8 cellular contexts compared by ENCODE assay signal in the genomic region with DNA sequence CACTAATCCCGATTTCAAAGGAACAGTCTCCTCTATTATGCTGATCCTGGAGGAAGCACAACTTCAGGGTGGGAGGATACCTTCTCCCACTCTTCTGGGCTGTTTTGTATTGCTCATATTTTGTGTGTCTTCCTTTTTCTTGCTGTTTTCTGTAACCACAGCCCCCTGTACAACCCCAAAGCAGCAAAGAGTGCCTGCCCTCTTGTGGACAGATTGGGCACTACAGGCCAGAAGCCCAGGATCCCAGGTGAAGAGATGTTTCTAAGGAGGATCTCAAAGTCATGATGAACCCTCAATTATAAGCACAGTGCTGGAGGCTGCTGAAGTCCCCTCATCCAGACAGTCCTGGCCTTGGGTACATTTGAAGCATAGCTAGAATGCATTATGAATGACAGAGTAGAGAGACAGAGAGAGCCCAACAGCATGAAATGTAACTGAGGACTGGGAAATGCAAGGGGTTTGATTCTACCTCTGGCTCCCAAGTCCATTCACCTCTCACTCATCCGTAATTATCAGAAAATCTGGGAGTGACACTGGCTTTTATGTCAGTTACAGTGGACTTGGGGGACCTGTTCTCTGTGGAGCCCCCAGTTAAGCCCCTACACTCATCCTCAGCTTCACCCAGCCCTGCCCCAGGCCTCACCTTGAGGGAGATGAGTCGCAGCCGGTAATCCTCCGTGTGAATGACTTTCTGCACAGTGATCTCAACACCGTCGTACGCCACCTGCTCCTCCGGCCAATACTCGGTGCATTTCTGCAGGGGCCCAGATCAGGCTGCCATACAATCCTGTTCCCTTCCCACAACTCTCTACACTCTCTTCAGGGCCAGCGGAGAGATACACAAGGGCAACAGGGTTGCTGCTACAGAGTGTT. TPM values are rescaled to one million over a fixed set of nuclear protein-coding genes. Genes with fewer than 3 reads are reported as not detected.
A peak's percentile ranks its signal among the peaks of the same experiment; 100 is the strongest.
DNase-seq lines count a peak whose midpoint lies in the region; ATAC-seq and TF ChIP-seq lines count a peak whose summit lies in the region.

No MANE protein-coding gene starts in this region.

- H3K9me3 ChIP-seq in esophagus squamous epithelium (no peaks in the 10 kb centered on the region), neural cell (ENCODE audit: low read length) (no peaks in the 10 kb centered on the region), testis (no peaks in the 10 kb centered on the region)

- no peaks in the 10 kb centered on the region for H3K9me2 ChIP-seq in neural cell (ENCODE audit: insufficient read depth, low read length)

- WGBS in esophagus squamous epithelium, 2 donors, result 48 to 57% methylated on average over 10 to 11 of the region's 11 CpGs
- 71 to 80% methylated on average over 11 of the region's 11 CpGs for WGBS in testis, 2 donors

- DNase-seq in ELR (ENCODE audit: low read depth) (peak; percentile 48), HCEC 1CT (peak; percentile 11), NOMO-1 (lab: John Stamatoyannopoulos, UW; ENCODE audit: unreplicated experiment in 2 of 2) (peak; percentile 24 to 36), activated T-cell treated with anti-CD3 and anti-CD28 coated beads for 24 hours (ENCODE audit: low read depth) (peak; percentile 60), esophagus squamous epithelium (lab: John Stamatoyannopoulos, UW) (no peak), testis (peak; percentile 78)

- no peaks in the 10 kb centered on the region for H3K36me3 ChIP-seq in esophagus squamous epithelium
- no peaks in the 10 kb centered on the region for H3K36me3 ChIP-seq in neural cell (ENCODE audit: insufficient read depth, low read length)
- no peaks in the 10 kb centered on the region for H3K36me3 ChIP-seq in testis (ENCODE audit: low read depth, missing control alignments)

- H3K79me2 ChIP-seq in neural cell (replicated peaks; ENCODE audit: insufficient read depth, low read length), result no peaks in the 10 kb centered on the region

- TF ChIP-seq POLR2A in esophagus squamous epithelium (IDR thresholded peaks at IDR 0.05) (no peak), testis (IDR thresholded peaks at IDR 0.05) (no peak)

- H3K4me1 ChIP-seq in esophagus squamous epithelium (peaks cover 0 to 6% (median 0%) of the 10 kb centered on the region in 3 donors), testis (no peaks in the 10 kb centered on the region)

- H3K4me3 ChIP-seq in esophagus squamous epithelium, result no peak overlapping the region
- H3K4me3 ChIP-seq in neural cell (ENCODE audit: low read length), result no peak overlapping the region
- no peak overlapping the region for H3K4me3 ChIP-seq in testis

- H3K27me3 ChIP-seq in esophagus squamous epithelium, result peaks cover 0 to 24% (median 0%) of the 10 kb centered on the region in 4 donors
- no peaks in the 10 kb centered on the region for H3K27me3 ChIP-seq in neural cell (ENCODE audit: insufficient read depth, low read depth, low read length)
- no peaks in the 10 kb centered on the region for H3K27me3 ChIP-seq in testis

- H3F3A ChIP-seq in neural cell (ENCODE audit: insufficient read depth, low read length, poor library complexity, severe bottlenecking), result no peaks in the 10 kb centered on the region

- peak; percentile 80 to 98 (median 90) for TF ChIP-seq CTCF in esophagus squamous epithelium (IDR thresholded peaks at IDR 0.05)
- peak; percentile 91 for TF ChIP-seq CTCF in neural cell (IDR thresholded peaks at IDR 0.05; ENCODE audit: poor library complexity, severe bottlenecking)
- peak; percentile 84 to 97 (median 91) for TF ChIP-seq CTCF in testis (IDR thresholded peaks at IDR 0.05)

- no peak for ATAC-seq in HG03520 (IDR thresholded peaks at IDR 0.05; ENCODE audit: unreplicated experiment)

- TF ChIP-seq EP300 in neural cell (conservative IDR thresholded peaks at IDR 0.05; ENCODE audit: poor library complexity, severe bottlenecking), result no peak

- H2AFZ ChIP-seq in neural cell (ENCODE audit: low read depth, low read length), result no peak overlapping the region

- TF ChIP-seq RAD21 in neural cell (conservative IDR thresholded peaks at IDR 0.05), result peak; percentile 79

- H3K9ac ChIP-seq in neural cell (ENCODE audit: low read length), result no peak overlapping the region

- H3K27ac ChIP-seq in esophagus squamous epithelium, result no peak overlapping the region
- no peak overlapping the region for H3K27ac ChIP-seq in neural cell (ENCODE audit: low read length)
- H3K27ac ChIP-seq in testis, result no peak overlapping the region

- H4K20me1 ChIP-seq in neural cell (ENCODE audit: insufficient read depth), result no peaks in the 10 kb centered on the region

- intact Hi-C loops in esophagus squamous epithelium (cut with DNase I) (no loop called here), testis (cut with DNase I; ENCODE audit: low total_unique reads) (no loop called here)

- no peak overlapping the region for H3K4me2 ChIP-seq in neural cell (ENCODE audit: low read length)

TF ChIP-seq in neural cell, 6 proteins besides CTCF, POLR2A, EP300 and RAD21:
- peak; percentile 91 for TF ChIP-seq SMC3 (conservative IDR thresholded peaks at IDR 0.05; ENCODE audit: poor library complexity)
- no peak for TF ChIP-seq TAF1 (IDR thresholded peaks at IDR 0.05; ENCODE audit: low read depth)
TF ChIP-seq in neural cell: peak in this region for 1.

RNA-seq across cellular contexts. Expression of a gene that starts 6.2 kb away (rescaled TPM):
- total RNA-seq in esophagus squamous epithelium (under 1 TPM in 1 of 4 donors, not detected in 3; under 0.01 TPM), testis (1 to 10 TPM in 1 of 2 donors, under 1 TPM in 1; 0.94 to 1.1 TPM)
- polyA plus RNA-seq in neural cell (0.68 and 0.90 TPM in 2 replicates), testis (ENCODE audit: insufficient read depth, low read depth, low replicate concordance) (1.7 TPM)
- polyA minus RNA-seq in neural cell, result 0.24 and 0.35 TPM in 2 replicates

RNA-seq across cellular contexts. Expression of a gene that starts 33.6 kb away (rescaled TPM):
- total RNA-seq in esophagus squamous epithelium (1 to 10 TPM in 3 of 4 donors, under 1 TPM in 1; 0.97 to 4.8 (median 1.5) TPM), testis (1 to 10 TPM; 6.1 to 8.3 TPM)
- polyA plus RNA-seq in neural cell (3.3 and 4.4 TPM in 2 replicates), testis (ENCODE audit: insufficient read depth, low read depth, low replicate concordance) (5.8 TPM)
- 7.8 and 8.8 TPM in 2 replicates for polyA minus RNA-seq in neural cell

RNA-seq across cellular contexts. Expression of a gene that starts 59.4 kb away (rescaled TPM):
- under 1 TPM; 0.18 to 0.95 (median 0.58) TPM for total RNA-seq in esophagus squamous epithelium
- 122 and 151 TPM in 2 replicates for polyA plus RNA-seq in neural cell
- 82.7 and 94.0 TPM in 2 replicates for polyA minus RNA-seq in neural cell
- 10 to 100 TPM in 1 of 2 donors, 1 to 10 TPM in 1; 7.8 to 10.2 TPM for total RNA-seq in testis
- polyA plus RNA-seq in testis (ENCODE audit: insufficient read depth, low read depth, low replicate concordance), result 4.4 TPM

Comparison
In these comparisons a context has a peak if more than half of its experiments do, and no peak if none do; other contexts are left out.
1. RNA of a gene that starts 59.4 kb away (total RNA-seq): 7.8 to 10.2 TPM in testis; 0.18 to 0.95 TPM in esophagus squamous epithelium; every median in the first group is over 4 times any median in the second.
2. Peak in every context shown above with its lines, with median percentiles within 50 percentile points of each other: CTCF ChIP-seq.